8 cellular contexts compared by ENCODE assay signal in genomic region chr9:77475641-77476473, GRCh38.
DNase-seq lines count a peak whose midpoint lies in the region; ATAC-seq and TF ChIP-seq lines count a peak whose summit lies in the region.

No MANE protein-coding gene starts in this region.

- H2AFZ ChIP-seq in GM23338, result no peak overlapping the region; the same call in 1 of the 2 replicates

- no peaks in the 10 kb centered on the region for H3K79me2 ChIP-seq in GM23338 (replicated peaks; ENCODE audit: insufficient read depth)

- ATAC-seq in GM18498 (IDR thresholded peaks at IDR 0.05; ENCODE audit: unreplicated experiment), result peak; percentile 97
- ATAC-seq in GM23338, result no peak; the same call in 2 of the 3 replicates
- no peak for ATAC-seq in gastrocnemius medialis

- H3K4me2 ChIP-seq in GM23338, result no peak overlapping the region

- no peaks in the 10 kb centered on the region; the same call in 1 of the 2 replicates for H3K4me1 ChIP-seq in GM23338 (ENCODE audit: insufficient read depth)
- H3K4me1 ChIP-seq in gastrocnemius medialis, result no peaks in the 10 kb centered on the region

- H3K27ac Mint-ChIP-seq in GM23338, result no peak overlapping the region
- H3K27ac Mint-ChIP-seq in activated naive CD8-positive, alpha-beta T cell, result peak overlapping the region; percentile 86

- H3K9me3 ChIP-seq in gastrocnemius medialis, result peaks cover 0 to 9% (median 0%) of the 10 kb centered on the region in 3 donors

- peaks cover 23% of the 10 kb centered on the region; the same call in 2 of the 3 replicates for H3K36me3 Mint-ChIP-seq in GM23338 (ENCODE audit: low read depth)
- peaks cover 4% of the 10 kb centered on the region for H3K36me3 Mint-ChIP-seq in activated naive CD8-positive, alpha-beta T cell

- peaks cover 27% of the 10 kb centered on the region for H3K9me3 Mint-ChIP-seq in GM23338
- no peaks in the 10 kb centered on the region for H3K9me3 Mint-ChIP-seq in activated naive CD8-positive, alpha-beta T cell (ENCODE audit: low read depth)

- no peaks in the 10 kb centered on the region for H3K27me3 ChIP-seq in GM23338 (ENCODE audit: insufficient read depth)
- no peaks in the 10 kb centered on the region for H3K27me3 ChIP-seq in gastrocnemius medialis

- H3F3A ChIP-seq in GM23338 (replicated peaks; ENCODE audit: low read depth), result no peaks in the 10 kb centered on the region

- no peaks in the 10 kb centered on the region for H4K20me1 ChIP-seq in GM23338 (replicated peaks; ENCODE audit: insufficient read depth)

- no peak overlapping the region for H3K4me3 Mint-ChIP-seq in GM23338
- peak overlapping the region; percentile 57 for H3K4me3 Mint-ChIP-seq in activated naive CD8-positive, alpha-beta T cell

- TF ChIP-seq CTCF in GM23338 (conservative IDR thresholded peaks at IDR 0.05; ENCODE audit: low read depth in 2 of 2) (peak; percentile 21 to 28; a peak in 2 of 4 replicates), gastrocnemius medialis (IDR thresholded peaks at IDR 0.05 in 4 of 5, conservative IDR thresholded peaks at IDR 0.05 in 1 of 5) (no peak)

- H3K27me3 Mint-ChIP-seq in GM23338 (ENCODE audit: insufficient read depth, low read depth, poor library complexity), result peaks cover 2% of the 10 kb centered on the region
- H3K27me3 Mint-ChIP-seq in activated naive CD8-positive, alpha-beta T cell, result no peaks in the 10 kb centered on the region

- H3K36me3 ChIP-seq in GM23338 (ENCODE audit: insufficient read depth) (peaks cover 3% of the 10 kb centered on the region; the same call in 1 of the 2 replicates), gastrocnemius medialis (no peaks in the 10 kb centered on the region)

- H3K27ac ChIP-seq in GM23338 (ENCODE audit: low read depth) (no peak overlapping the region), gastrocnemius medialis (no peak overlapping the region)

- DNase-seq in GM23338 (ENCODE audit: low spot score) (peak; percentile 35), NCI-H1436 (lab: John Stamatoyannopoulos, UW) (peak; percentile 91), NCI-H2227 (lab: John Stamatoyannopoulos, UW; ENCODE audit: unreplicated experiment) (no peak), medulla oblongata (ENCODE audit: extremely low spot score) (no peak), gastrocnemius medialis (no peak)
- peak; percentile 67 for DNase-seq in stimulated activated CD4-positive, alpha-beta T cell treated with anti-CD3 and anti-CD28 coated beads, Interleukin-15, amount 100 ng/mL, for 24 hours

- TF ChIP-seq POLR2A in gastrocnemius medialis (IDR thresholded peaks at IDR 0.05), result no peak

- H3K9me2 ChIP-seq in GM23338 (ENCODE audit: insufficient read depth), result no peaks in the 10 kb centered on the region

- intact Hi-C loops in gastrocnemius medialis (cut with DNase I; ENCODE audit: low total_unique reads), result no loop called here

- H3K4me3 ChIP-seq in GM23338 (no peak overlapping the region), gastrocnemius medialis (no peak overlapping the region)

- in situ Hi-C loops in gastrocnemius medialis (cut with MboI; ENCODE audit: low sequenced_read_pairs in 4 of 4), result no loop called here

- H3K4me1 Mint-ChIP-seq in GM23338, result peaks cover 8% of the 10 kb centered on the region
- H3K4me1 Mint-ChIP-seq in activated naive CD8-positive, alpha-beta T cell (ENCODE audit: low read depth), result peaks cover 24% of the 10 kb centered on the region

TF ChIP-seq in GM23338, 12 proteins besides CTCF, POLR2A, EP300 and RAD21:
- TF ChIP-seq POLR2AphosphoS5 (IDR thresholded peaks at IDR 0.05; ENCODE audit: low read depth) (no peak), CREB1 (CRISPR knock-in tag; IDR thresholded peaks at IDR 0.05; ENCODE audit: low read depth) (no peak), ZNF331 (CRISPR knock-in tag; IDR thresholded peaks at IDR 0.05; ENCODE audit: low read depth) (no peak), ZNF114 (CRISPR knock-in tag; IDR thresholded peaks at IDR 0.05) (no peak), EZH2 (IDR thresholded peaks at IDR 0.05; ENCODE audit: low read depth, unreplicated experiment) (no peak), JUNB (IDR thresholded peaks at IDR 0.05; ENCODE audit: unreplicated experiment) (no peak)
- TF ChIP-seq, protein P1, sequence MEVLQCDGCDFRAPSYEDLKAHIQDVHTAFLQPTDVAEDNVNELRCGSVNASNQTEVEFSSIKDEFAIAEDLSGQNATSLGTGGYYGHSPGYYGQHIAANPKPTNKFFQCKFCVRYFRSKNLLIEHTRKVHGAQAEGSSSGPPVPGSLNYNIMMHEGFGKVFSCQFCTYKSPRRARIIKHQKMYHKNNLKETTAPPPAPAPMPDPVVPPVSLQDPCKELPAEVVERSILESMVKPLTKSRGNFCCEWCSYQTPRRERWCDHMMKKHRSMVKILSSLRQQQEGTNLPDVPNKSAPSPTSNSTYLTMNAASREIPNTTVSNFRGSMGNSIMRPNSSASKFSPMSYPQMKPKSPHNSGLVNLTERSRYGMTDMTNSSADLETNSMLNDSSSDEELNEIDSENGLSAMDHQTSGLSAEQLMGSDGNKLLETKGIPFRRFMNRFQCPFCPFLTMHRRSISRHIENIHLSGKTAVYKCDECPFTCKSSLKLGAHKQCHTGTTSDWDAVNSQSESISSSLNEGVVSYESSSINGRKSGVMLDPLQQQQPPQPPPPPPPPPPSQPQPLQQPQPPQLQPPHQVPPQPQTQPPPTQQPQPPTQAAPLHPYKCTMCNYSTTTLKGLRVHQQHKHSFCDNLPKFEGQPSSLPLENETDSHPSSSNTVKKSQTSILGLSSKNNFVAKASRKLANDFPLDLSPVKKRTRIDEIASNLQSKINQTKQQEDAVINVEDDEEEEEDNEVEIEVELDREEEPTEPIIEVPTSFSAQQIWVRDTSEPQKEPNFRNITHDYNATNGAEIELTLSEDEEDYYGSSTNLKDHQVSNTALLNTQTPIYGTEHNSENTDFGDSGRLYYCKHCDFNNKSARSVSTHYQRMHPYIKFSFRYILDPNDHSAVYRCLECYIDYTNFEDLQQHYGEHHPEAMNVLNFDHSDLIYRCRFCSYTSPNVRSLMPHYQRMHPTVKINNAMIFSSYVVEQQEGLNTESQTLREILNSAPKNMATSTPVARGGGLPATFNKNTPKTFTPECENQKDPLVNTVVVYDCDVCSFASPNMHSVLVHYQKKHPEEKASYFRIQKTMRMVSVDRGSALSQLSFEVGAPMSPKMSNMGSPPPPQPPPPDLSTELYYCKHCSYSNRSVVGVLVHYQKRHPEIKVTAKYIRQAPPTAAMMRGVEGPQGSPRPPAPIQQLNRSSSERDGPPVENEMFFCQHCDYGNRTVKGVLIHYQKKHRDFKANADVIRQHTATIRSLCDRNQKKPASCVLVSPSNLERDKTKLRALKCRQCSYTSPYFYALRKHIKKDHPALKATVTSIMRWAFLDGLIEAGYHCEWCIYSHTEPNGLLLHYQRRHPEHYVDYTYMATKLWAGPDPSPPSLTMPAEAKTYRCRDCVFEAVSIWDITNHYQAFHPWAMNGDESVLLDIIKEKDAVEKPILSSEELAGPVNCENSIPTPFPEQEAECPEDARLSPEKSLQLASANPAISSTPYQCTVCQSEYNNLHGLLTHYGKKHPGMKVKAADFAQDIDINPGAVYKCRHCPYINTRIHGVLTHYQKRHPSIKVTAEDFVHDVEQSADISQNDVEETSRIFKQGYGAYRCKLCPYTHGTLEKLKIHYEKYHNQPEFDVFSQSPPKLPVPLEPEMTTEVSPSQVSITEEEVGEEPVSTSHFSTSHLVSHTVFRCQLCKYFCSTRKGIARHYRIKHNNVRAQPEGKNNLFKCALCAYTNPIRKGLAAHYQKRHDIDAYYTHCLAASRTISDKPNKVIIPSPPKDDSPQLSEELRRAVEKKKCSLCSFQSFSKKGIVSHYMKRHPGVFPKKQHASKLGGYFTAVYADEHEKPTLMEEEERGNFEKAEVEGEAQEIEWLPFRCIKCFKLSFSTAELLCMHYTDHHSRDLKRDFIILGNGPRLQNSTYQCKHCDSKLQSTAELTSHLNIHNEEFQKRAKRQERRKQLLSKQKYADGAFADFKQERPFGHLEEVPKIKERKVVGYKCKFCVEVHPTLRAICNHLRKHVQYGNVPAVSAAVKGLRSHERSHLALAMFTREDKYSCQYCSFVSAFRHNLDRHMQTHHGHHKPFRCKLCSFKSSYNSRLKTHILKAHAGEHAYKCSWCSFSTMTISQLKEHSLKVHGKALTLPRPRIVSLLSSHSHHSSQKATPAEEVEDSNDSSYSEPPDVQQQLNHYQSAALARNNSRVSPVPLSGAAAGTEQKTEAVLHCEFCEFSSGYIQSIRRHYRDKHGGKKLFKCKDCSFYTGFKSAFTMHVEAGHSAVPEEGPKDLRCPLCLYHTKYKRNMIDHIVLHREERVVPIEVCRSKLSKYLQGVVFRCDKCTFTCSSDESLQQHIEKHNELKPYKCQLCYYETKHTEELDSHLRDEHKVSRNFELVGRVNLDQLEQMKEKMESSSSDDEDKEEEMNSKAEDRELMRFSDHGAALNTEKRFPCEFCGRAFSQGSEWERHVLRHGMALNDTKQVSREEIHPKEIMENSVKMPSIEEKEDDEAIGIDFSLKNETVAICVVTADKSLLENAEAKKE (CRISPR knock-in tag; IDR thresholded peaks at IDR 0.05), result no peak

Comparison
In these comparisons a context has a peak if more than half of its experiments do, and no peak if none do; other contexts are left out.
1. DNase-seq: peak in GM23338 (single experiment), NCI-H1436 (single experiment) and stimulated activated CD4-positive, alpha-beta T cell treated with anti-CD3 and anti-CD28 coated beads, Interleukin-15, amount 100 ng/mL, for 24 hours (single experiment); none in NCI-H2227 (single experiment), medulla oblongata (single experiment) and gastrocnemius medialis (0 of 2).
2. CTCF ChIP-seq: peak in GM23338 (2 of 2); none in gastrocnemius medialis (0 of 5).